In the genomic region with DNA sequence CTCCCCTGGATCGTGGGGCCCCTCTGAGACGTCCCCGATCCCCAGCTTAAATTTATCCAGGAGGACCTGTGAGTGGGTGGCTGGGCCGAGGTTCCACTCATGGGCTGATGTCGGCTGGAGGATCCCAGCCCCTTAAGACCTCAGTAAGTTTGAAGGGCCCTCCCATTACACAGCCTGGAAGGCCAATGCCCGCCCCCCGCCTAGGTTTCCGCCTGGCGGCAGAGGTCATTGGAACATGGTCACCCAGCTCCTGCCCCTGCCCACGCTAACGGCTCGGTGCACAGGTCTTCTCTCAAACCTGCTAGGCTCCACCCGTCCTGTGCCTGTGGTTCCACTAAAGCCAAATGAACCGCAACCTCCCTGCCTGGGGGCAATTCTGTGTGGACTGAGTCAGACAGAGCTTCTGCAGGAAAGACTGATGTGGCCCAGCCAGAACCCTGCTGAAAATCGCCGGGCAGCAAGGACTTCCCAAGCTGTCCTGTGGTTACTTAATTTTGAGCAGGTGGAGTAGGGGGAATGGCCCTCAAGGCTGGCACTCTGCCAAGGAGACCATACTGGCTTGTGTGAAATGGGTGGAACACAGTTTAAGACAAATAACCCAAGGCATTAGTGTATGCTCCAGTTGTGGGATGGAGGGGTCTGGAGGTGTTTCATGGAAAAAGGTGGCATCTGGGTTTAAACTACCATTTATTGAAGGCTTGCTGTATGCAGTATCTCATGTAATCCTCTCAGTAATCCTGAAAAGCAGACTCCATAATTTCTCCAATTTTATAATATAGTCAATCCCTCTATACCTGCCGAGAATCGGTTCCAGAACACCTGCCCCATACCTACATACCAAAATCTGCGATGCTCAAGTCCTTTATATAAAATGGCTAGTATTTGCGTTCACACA, we compare ENCODE assay signal across 8 cellular contexts. TPM values are rescaled to one million over a fixed set of nuclear protein-coding genes. Genes with fewer than 3 reads are reported as not detected.
A peak's percentile ranks its signal among the peaks of the same experiment; 100 is the strongest.
DNase-seq lines count a peak whose midpoint lies in the region; ATAC-seq and TF ChIP-seq lines count a peak whose summit lies in the region.

No MANE protein-coding gene starts in this region.

- H2BK5ac ChIP-seq in mesenchymal stem cell (ENCODE audit: low read depth, low read length, poor library complexity, severe bottlenecking): peak overlapping the region; percentile 11

- peak overlapping the region; percentile 34 for H4K91ac ChIP-seq in mesenchymal stem cell (ENCODE audit: low read length)

- no peak for TF ChIP-seq CTCF in HFF-Myc (IDR thresholded peaks at IDR 0.05; ENCODE audit: low read depth, low read length, missing control alignments)

- ATAC-seq in stimulated activated memory B cell treated with anti-CD40 and anti-IgM and Interleukin-4, amounts not matched to agents 10 μg/mL and 1 μg/mL and 100 μg/mL, for 72 hours: peak; percentile 0

- H3K27ac ChIP-seq in mesenchymal stem cell (ENCODE audit: low read length, poor library complexity, severe bottlenecking) (peak overlapping the region; percentile 80), Karpas-422 (ENCODE audit: low read length) (no peak overlapping the region)

- H3K9me3 Mint-ChIP-seq in stimulated activated memory B cell treated with anti-CD40 and anti-IgM and Interleukin-4, amounts not matched to agents 10 μg/mL and 1 μg/mL and 100 μg/mL, for 72 hours: no peaks in the 10 kb centered on the region

- H3K79me1 ChIP-seq in mesenchymal stem cell (replicated peaks; ENCODE audit: low read length, poor library complexity, severe bottlenecking): peaks cover 3% of the 10 kb centered on the region

- H2BK120ac ChIP-seq in mesenchymal stem cell (ENCODE audit: low read depth, low read length): peak overlapping the region; percentile 39

- peak overlapping the region; percentile 98 for H2BK15ac ChIP-seq in mesenchymal stem cell (ENCODE audit: low read depth, poor library complexity, severe bottlenecking)

- H3K36me3 ChIP-seq in mesenchymal stem cell (ENCODE audit: control insufficient read depth in 1 of 2, insufficient read depth in 2 of 2, low read depth in 1 of 2, low read length in 2 of 2): no peaks in the 10 kb centered on the region
- no peaks in the 10 kb centered on the region for H3K36me3 ChIP-seq in Karpas-422 (ENCODE audit: insufficient read depth, low read length)

- peak; percentile 99 for DNase-seq in EL
- DNase-seq in HFF-Myc (ENCODE audit: extremely low read depth, low read depth): peak; percentile 86
- DNase-seq in NCI-H2227 treated with DMSO at 0.1 percent for 48 hours (lab: John Stamatoyannopoulos, UW): peak; percentile 55
- peak; percentile 12 for DNase-seq in activated CD4-positive, alpha-beta T cell treated with anti-CD3 and anti-CD28 coated beads for 1 hour
- DNase-seq in ecto neural progenitor cell (ENCODE audit: low spot score): peak; percentile 82
- peak; percentile 85 for DNase-seq in mesenchymal stem cell
- no peak for DNase-seq in Karpas-422

- H3K27me3 ChIP-seq in mesenchymal stem cell (ENCODE audit: control insufficient read depth in 1 of 2, insufficient read depth in 1 of 2, low read length in 2 of 2): no peaks in the 10 kb centered on the region
- no peaks in the 10 kb centered on the region; the same call in 1 of the 2 replicates for H3K27me3 ChIP-seq in Karpas-422 (ENCODE audit: low read length)

- H4K20me1 ChIP-seq in Karpas-422 (ENCODE audit: insufficient read depth, low read depth, low read length): no peaks in the 10 kb centered on the region

- H3K36me3 Mint-ChIP-seq in stimulated activated memory B cell treated with anti-CD40 and anti-IgM and Interleukin-4, amounts not matched to agents 10 μg/mL and 1 μg/mL and 100 μg/mL, for 72 hours: peaks cover 8% of the 10 kb centered on the region

- H3K9ac ChIP-seq in mesenchymal stem cell (ENCODE audit: low read length) (peak overlapping the region; percentile 67), Karpas-422 (ENCODE audit: low read length) (no peak overlapping the region)

- H2AFZ ChIP-seq in mesenchymal stem cell (ENCODE audit: low read depth, low read length) (peak overlapping the region; percentile 88), Karpas-422 (ENCODE audit: low read length) (no peak overlapping the region)

- H3K4me3 ChIP-seq in HFF-Myc (replicated peaks; ENCODE audit: low read depth, low read length) (peak overlapping the region; percentile 92), mesenchymal stem cell (ENCODE audit: insufficient read depth in 1 of 2, low read depth in 1 of 2, low read length in 2 of 2) (peak overlapping the region; percentile 73 to 81), Karpas-422 (ENCODE audit: low read length) (no peak overlapping the region)

- H3K4me1 ChIP-seq in mesenchymal stem cell (ENCODE audit: control insufficient read depth, insufficient read depth, low read depth, low read length) (peaks cover 15% of the 10 kb centered on the region), Karpas-422 (ENCODE audit: low read length) (peaks cover 17% of the 10 kb centered on the region)

- H3K79me2 ChIP-seq in Karpas-422 (ENCODE audit: low read length): no peaks in the 10 kb centered on the region

- H2AK5ac ChIP-seq in mesenchymal stem cell (ENCODE audit: low read length, severe bottlenecking): peak overlapping the region; percentile 39

- 25% methylated on average over 20 of the region's 20 CpGs for WGBS in mesenchymal stem cell

- peak overlapping the region; percentile 78 to 83 for H3K4ac ChIP-seq in mesenchymal stem cell (ENCODE audit: low read depth in 1 of 2, low read length in 2 of 2)

- H4K8ac ChIP-seq in mesenchymal stem cell (ENCODE audit: low read length): peak overlapping the region; percentile 82

- peak overlapping the region in 1 of 2 experiments; percentile 76 for H3K14ac ChIP-seq in mesenchymal stem cell (ENCODE audit: low read length in 2 of 2)

- H3K23ac ChIP-seq in mesenchymal stem cell (ENCODE audit: low read length in 2 of 2): no peak overlapping the region

- peak overlapping the region; percentile 91 for H3K27ac Mint-ChIP-seq in stimulated activated memory B cell treated with anti-CD40 and anti-IgM and Interleukin-4, amounts not matched to agents 10 μg/mL and 1 μg/mL and 100 μg/mL, for 72 hours

- H2BK12ac ChIP-seq in mesenchymal stem cell (ENCODE audit: low read length in 2 of 2): peak overlapping the region in 1 of 2 experiments; percentile 95

- H3K4me2 ChIP-seq in mesenchymal stem cell (ENCODE audit: low read length, poor library complexity, severe bottlenecking) (peak overlapping the region; percentile 83), Karpas-422 (ENCODE audit: low read depth, low read length, poor library complexity, severe bottlenecking) (no peak overlapping the region)

- H3K4me1 Mint-ChIP-seq in stimulated activated memory B cell treated with anti-CD40 and anti-IgM and Interleukin-4, amounts not matched to agents 10 μg/mL and 1 μg/mL and 100 μg/mL, for 72 hours: peaks cover 36% of the 10 kb centered on the region

- peak overlapping the region; percentile 93 for H3K4me3 Mint-ChIP-seq in stimulated activated memory B cell treated with anti-CD40 and anti-IgM and Interleukin-4, amounts not matched to agents 10 μg/mL and 1 μg/mL and 100 μg/mL, for 72 hours

- no peaks in the 10 kb centered on the region for H3K27me3 Mint-ChIP-seq in stimulated activated memory B cell treated with anti-CD40 and anti-IgM and Interleukin-4, amounts not matched to agents 10 μg/mL and 1 μg/mL and 100 μg/mL, for 72 hours

- H3K18ac ChIP-seq in mesenchymal stem cell (ENCODE audit: low read depth in 1 of 2, low read length in 2 of 2): peak overlapping the region in 1 of 2 experiments; percentile 99

- H3K9me2 ChIP-seq in Karpas-422 (replicated peaks; ENCODE audit: insufficient read depth, low read length): no peaks in the 10 kb centered on the region

- H3K9me3 ChIP-seq in mesenchymal stem cell (ENCODE audit: control insufficient read depth, low read length): no peaks in the 10 kb centered on the region
- H3K9me3 ChIP-seq in Karpas-422 (ENCODE audit: low read length): no peaks in the 10 kb centered on the region

RNA-seq across cellular contexts. Expression of gene NT5DC3, which starts 0.9 kb away (rescaled TPM):
- polyA plus RNA-seq in mesenchymal stem cell (2013, experiment 1 of 2): 2.5 TPM
- 2.4 TPM for polyA plus RNA-seq in mesenchymal stem cell (2013, experiment 2 of 2)
- total RNA-seq in Karpas-422 (2014; rRNA removed; shearing (Covaris generic); ENCODE audit: low replicate concordance): 1.5 and 1.7 TPM in 2 replicates
